In the genomic region with DNA sequence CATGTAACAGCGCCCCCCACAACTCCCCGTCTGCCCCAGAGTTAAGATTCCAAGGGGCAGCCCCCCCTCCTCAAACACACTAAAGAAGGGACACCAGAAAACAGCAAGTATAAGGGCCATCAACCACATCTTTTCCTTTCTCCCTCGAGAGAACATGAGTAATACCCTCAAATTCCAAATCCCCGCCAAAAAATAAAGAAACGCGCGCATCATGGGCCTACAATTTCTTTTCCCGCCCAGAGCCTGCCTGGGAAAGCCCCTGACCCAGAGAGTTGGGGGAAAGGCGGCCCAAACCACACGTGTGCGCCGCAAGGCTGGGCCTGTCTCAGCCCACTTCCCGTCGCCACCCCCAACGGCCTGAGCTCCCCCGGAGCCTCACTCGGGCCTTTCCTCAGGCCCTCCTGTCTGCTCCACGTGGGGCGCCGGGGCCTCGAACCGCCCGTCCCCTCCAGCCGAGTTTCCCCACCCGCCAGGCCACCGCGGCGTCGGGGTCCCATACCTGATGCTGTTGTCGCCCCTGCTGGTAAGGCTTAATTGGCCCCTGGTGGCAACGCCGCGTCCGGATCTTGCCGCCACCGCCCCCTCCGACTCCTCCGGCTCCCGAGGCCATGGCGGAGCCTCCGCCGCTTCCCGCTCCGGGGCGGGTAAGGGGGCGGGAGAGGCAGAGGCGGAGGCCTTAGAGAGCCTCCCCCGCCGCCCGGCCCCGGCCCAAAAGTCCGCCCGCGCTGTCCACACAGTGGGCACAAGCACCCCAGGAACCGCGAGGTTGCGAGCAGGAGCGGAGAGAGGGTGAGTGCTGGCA, we compare ENCODE assay signal across 8 cellular contexts. TPM values are rescaled to one million over a fixed set of nuclear protein-coding genes. Genes with fewer than 3 reads are reported as not detected.
DNase-seq lines count a peak whose midpoint lies in the region; TF ChIP-seq lines count a peak whose summit lies in the region.

No MANE protein-coding gene starts in this region.

- peak overlapping the region; percentile 98 for H3K14ac ChIP-seq in H9 (ENCODE audit: insufficient read depth, low read length)

- H3T11ph ChIP-seq in H9 (ENCODE audit: low read length) = no peak overlapping the region

- peak overlapping the region; percentile 72 for H4K91ac ChIP-seq in H9 (ENCODE audit: insufficient read length, low read depth, low read length)

- H3K9me3 Mint-ChIP-seq in H9 = no peaks in the 10 kb centered on the region; a peak in 3 of 5 replicates

- no peaks in the 10 kb centered on the region for H3K79me1 ChIP-seq in H9 (ENCODE audit: insufficient read depth, low read depth, low read length, poor library complexity, severe bottlenecking)

- H3K4me1 ChIP-seq in H9 (ENCODE audit: insufficient read depth, low read length) = peaks cover 2% of the 10 kb centered on the region; the same call in 1 of the 2 replicates

- peak; percentile 83 for TF ChIP-seq POLR2A in GM10847 (IDR thresholded peaks at IDR 0.05; ENCODE audit: extremely low read depth, insufficient read length)

- H3K27ac ChIP-seq in H9 (ENCODE audit: insufficient read length, low read depth, low read length) = peak overlapping the region; percentile 66

- H4K8ac ChIP-seq in H9 (replicated peaks; ENCODE audit: insufficient read length, low read depth, low read length) = no peak overlapping the region

- H3K9me3 ChIP-seq in H9 (ENCODE audit: control insufficient read depth, low read depth, low read length) = no peaks in the 10 kb centered on the region
- H3K9me3 ChIP-seq in iPS-18c (ENCODE audit: control insufficient read depth, insufficient read depth, low read length) = no peaks in the 10 kb centered on the region

- H2BK15ac ChIP-seq in H9 (ENCODE audit: low read depth, low read length) = no peak overlapping the region

- peaks cover 0 to 4% (median 0%) of the 10 kb centered on the region in 3 experiments; a peak in 2 of 7 replicates for H3K36me3 Mint-ChIP-seq in H9 (ENCODE audit: insufficient read depth in 1 of 3, low read depth in 3 of 3)

- no CpG with 5 or more reads among the region's 58 CpGs for WGBS in H9 (ENCODE audit: extremely low coverage, insufficient read length, low lambda C conversion rate)

- H3K4me3 ChIP-seq in astrocyte of the cerebellum (ENCODE audit: low read depth, low read length) = peak overlapping the region; percentile 89
- peak overlapping the region; percentile 91 for H3K4me3 ChIP-seq in iPS-18c (ENCODE audit: insufficient read depth, low read depth, low read length)

- peak; percentile 58 for DNase-seq in H9
- DNase-seq in M059J (ENCODE audit: low read depth) = peak; percentile 90
- peak; percentile 86 for DNase-seq in T-helper 22 cell (ENCODE audit: low read depth)
- DNase-seq in astrocyte of the cerebellum (ENCODE audit: low read depth) = peak; percentile 44
- peak; percentile 79 to 84 for DNase-seq in stimulated activated CD4-positive, alpha-beta T cell treated with anti-CD3 and anti-CD28 coated beads, Interleukin-12 subunit alpha, Interleukin-12 subunit beta, amount 100 ng/mL, for 24 hours (ENCODE audit: low read depth in 2 of 2)
- DNase-seq in cortex of kidney (lab: John Stamatoyannopoulos, UW) = no peak

- peak overlapping the region; percentile 75 for H3K4ac ChIP-seq in H9 (ENCODE audit: low read depth, low read length)

- no peaks in the 10 kb centered on the region for H3K27me3 ChIP-seq in H9 (ENCODE audit: insufficient read depth, low read length)

- peak overlapping the region; percentile 84 to 100 for H3K4me3 Mint-ChIP-seq in H9

- peak overlapping the region; percentile 58 for H3K4me2 ChIP-seq in H9 (ENCODE audit: insufficient read depth, insufficient read length, low read length)

- no peaks in the 10 kb centered on the region for H3K27me3 Mint-ChIP-seq in H9 (ENCODE audit: low read depth)

- H2BK5ac ChIP-seq in H9 (ENCODE audit: insufficient read length, low read length) = no peak overlapping the region

- no peaks in the 10 kb centered on the region for H4K20me1 ChIP-seq in H9 (ENCODE audit: control insufficient read depth, insufficient read depth, insufficient read length)

- peak overlapping the region; percentile 86 for H2BK120ac ChIP-seq in H9 (ENCODE audit: low read depth, low read length, poor library complexity, severe bottlenecking)

- TF ChIP-seq CTCF in H9 (conservative IDR thresholded peaks at IDR 0.05) (peak; percentile 32; the same call in 1 of the 3 replicates), astrocyte of the cerebellum (IDR thresholded peaks at IDR 0.05; ENCODE audit: low read depth, low read length, missing control alignments) (peak; percentile 7)

- in situ Hi-C loops in astrocyte of the cerebellum (cut with HindIII; ENCODE audit: low sequenced_read_pairs) = no loop called here

- no peak overlapping the region for H3K23ac ChIP-seq in H9 (ENCODE audit: insufficient read length, low read depth, low read length)

- peak overlapping the region; percentile 80 for H3K9ac ChIP-seq in H9 (ENCODE audit: extremely low read depth, insufficient read length, low read length)

- H2BK20ac ChIP-seq in H9 (ENCODE audit: low read depth, low read length, poor library complexity, severe bottlenecking) = no peak overlapping the region

- peak overlapping the region; percentile 97 to 100 (median 99) for H3K27ac Mint-ChIP-seq in H9

- H3K79me2 ChIP-seq in H9 (ENCODE audit: insufficient read depth, low read length) = peaks cover 36% of the 10 kb centered on the region; the same call in 1 of the 2 replicates

- H2AK5ac ChIP-seq in H9 (ENCODE audit: insufficient read length, low read length) = no peak overlapping the region

- peak overlapping the region; percentile 97 for H3K18ac ChIP-seq in H9 (ENCODE audit: insufficient read length, low read depth, low read length)

- H2AFZ ChIP-seq in H9 (ENCODE audit: low read length) = no peak overlapping the region

- no peak overlapping the region for H3K56ac ChIP-seq in H9 (ENCODE audit: insufficient read length, low read depth, low read length)

- no peak overlapping the region for H4K5ac ChIP-seq in H9 (ENCODE audit: insufficient read length, low read depth, low read length)

- no peaks in the 10 kb centered on the region for H3K23me2 ChIP-seq in H9 (ENCODE audit: insufficient read length, low read depth, low read length, poor library complexity, severe bottlenecking)

- H2BK12ac ChIP-seq in H9 (ENCODE audit: insufficient read length, low read depth, low read length) = no peak overlapping the region

- H3K4me1 Mint-ChIP-seq in H9 = peaks cover 25 to 30% of the 10 kb centered on the region in 2 experiments

RNA-seq across cellular contexts. Expression of gene NUP153, which starts 0.7 kb away (rescaled TPM):
- 96.1 and 99.3 TPM in 2 replicates for total RNA-seq in H9 (2021)
- total RNA-seq in M059J (2014; rRNA removed; shearing (Covaris generic)) = 44.6 and 68.8 TPM in 2 replicates
